8 cellular contexts compared by ENCODE assay signal in the genomic region with DNA sequence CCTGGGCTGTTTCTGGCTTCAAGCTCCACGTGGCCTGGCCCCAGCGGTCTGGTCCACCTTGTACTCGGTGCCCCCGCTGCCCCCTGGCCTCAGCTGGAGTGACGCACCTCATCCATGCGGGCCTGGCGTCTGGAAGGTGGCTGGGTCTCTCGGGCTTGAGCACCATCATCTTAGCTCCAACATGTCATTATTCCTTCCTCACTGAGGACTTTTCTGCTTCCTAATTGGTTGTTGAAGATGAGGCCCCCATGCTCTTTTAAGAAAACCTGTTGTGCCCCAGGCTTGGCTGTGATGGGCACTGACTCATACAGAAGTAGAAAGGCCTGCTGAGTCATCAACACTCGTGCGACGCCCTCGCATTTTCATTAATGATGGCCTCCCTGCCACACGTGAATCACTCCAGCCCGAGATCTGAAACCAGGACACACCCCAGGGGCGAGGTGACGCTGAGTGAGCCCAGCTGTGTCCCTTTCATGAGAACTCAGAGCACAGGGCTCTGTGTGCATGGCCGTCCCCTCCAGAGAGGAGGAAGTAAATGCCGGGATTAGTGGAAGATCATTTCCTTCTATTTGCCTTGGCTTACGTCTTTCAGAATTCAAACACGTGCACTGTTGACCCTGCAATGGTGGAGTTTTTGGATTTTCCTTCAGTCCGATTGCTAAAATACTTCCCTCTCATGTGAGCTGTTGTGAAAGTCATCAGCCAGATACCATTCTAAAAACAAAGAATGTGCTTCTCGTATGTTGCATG. TPM values are rescaled to one million over a fixed set of nuclear protein-coding genes. Genes with fewer than 3 reads are reported as not detected.
DNase-seq lines count a peak whose midpoint lies in the region; ATAC-seq, FAIRE-seq and TF ChIP-seq lines count a peak whose summit lies in the region.

No MANE protein-coding gene starts in this region.

- H3K4me3 ChIP-seq in endothelial cell of umbilical vein (replicated peaks in 1 of 3; ENCODE audit: insufficient read depth in 1 of 3, low read depth in 1 of 3, low read length in 3 of 3) (no peak overlapping the region), uterus (no peak overlapping the region)

- H3K4me2 ChIP-seq in endothelial cell of umbilical vein (ENCODE audit: insufficient read depth, low read length): peak overlapping the region; percentile 15

- H3K27me3 Mint-ChIP-seq in IgD-negative memory B cell (peaks cover 64% of the 10 kb centered on the region), osteocyte (ENCODE audit: unreplicated experiment) (peaks cover 63% of the 10 kb centered on the region)

- TF ChIP-seq POLR2A in endothelial cell of umbilical vein (IDR thresholded peaks at IDR 0.05; ENCODE audit: low read depth, low read length) (no peak), uterus (IDR thresholded peaks at IDR 0.05) (no peak)

- no peak overlapping the region for H3K9ac ChIP-seq in endothelial cell of umbilical vein (replicated peaks; ENCODE audit: extremely low read depth, insufficient read depth, low read length)

- no peaks in the 10 kb centered on the region for H3K79me2 ChIP-seq in endothelial cell of umbilical vein (ENCODE audit: control insufficient read depth, insufficient read depth, low read length)

- H3K27ac ChIP-seq in endothelial cell of umbilical vein (ENCODE audit: insufficient read depth, low read depth, low read length): no peak overlapping the region
- peak overlapping the region in 1 of 2 donors; percentile 45 for H3K27ac ChIP-seq in uterus

- FAIRE-seq in endothelial cell of umbilical vein (lab: Jason Lieb, UNC): peak; percentile 69

- H3K36me3 ChIP-seq in endothelial cell of umbilical vein (ENCODE audit: control insufficient read depth in 2 of 2, extremely low read depth in 1 of 2, insufficient read depth in 2 of 2, low read length in 2 of 2): no peaks in the 10 kb centered on the region
- no peaks in the 10 kb centered on the region for H3K36me3 ChIP-seq in uterus

- POLR2A ChIA-PET in endothelial cell of umbilical vein (lab: Charles Lee): no interaction called here

- H3K9me3 Mint-ChIP-seq in IgD-negative memory B cell (peaks cover 0 to 3% (median 0%) of the 10 kb centered on the region in 3 donors), osteocyte (ENCODE audit: unreplicated experiment) (no peaks in the 10 kb centered on the region)

- CTCF ChIA-PET in endothelial cell of umbilical vein (lab: Charles Lee): interaction anchor here (1.3 kb wide), 1 partner anchor 22 kb away, joined by 8 read pairs; no protein-coding TSS in a partner anchor

- no peaks in the 10 kb centered on the region for H3K9me1 ChIP-seq in endothelial cell of umbilical vein (replicated peaks; ENCODE audit: control insufficient read depth, extremely low read depth, insufficient read depth, low read length)

- H3K4me3 Mint-ChIP-seq in IgD-negative memory B cell (peak overlapping the region in 1 of 4 donors; percentile 79), osteocyte (ENCODE audit: unreplicated experiment) (peak overlapping the region; percentile 46)

- peak overlapping the region; percentile 53 for H2AFZ ChIP-seq in endothelial cell of umbilical vein (ENCODE audit: low read depth, low read length)

- H4K20me1 ChIP-seq in endothelial cell of umbilical vein (replicated peaks; ENCODE audit: control insufficient read depth, extremely low read depth, insufficient read depth, low read length): no peaks in the 10 kb centered on the region

- H3K4me1 Mint-ChIP-seq in IgD-negative memory B cell (peaks cover 8 to 19% (median 12%) of the 10 kb centered on the region in 3 donors), osteocyte (ENCODE audit: unreplicated experiment) (peaks cover 9% of the 10 kb centered on the region)

- peak; percentile 87 for ATAC-seq in GM21825 (IDR thresholded peaks at IDR 0.05; ENCODE audit: unreplicated experiment)

- H3K27me3 ChIP-seq in endothelial cell of umbilical vein (ENCODE audit: control insufficient read depth in 2 of 2, insufficient read depth in 2 of 2, low read length in 2 of 2) (peaks cover 27 to 58% of the 10 kb centered on the region in 2 experiments), uterus (no peaks in the 10 kb centered on the region)

- dilution Hi-C loops in endothelial cell of umbilical vein (cut with MboI; ENCODE audit: extremely low pct_ligation_motif_present, low sequenced_read_pairs): no loop called here

- H3K27ac Mint-ChIP-seq in IgD-negative memory B cell (peak overlapping the region in 2 of 3 donors; percentile 12 to 39), osteocyte (ENCODE audit: unreplicated experiment) (peak overlapping the region; percentile 53)

- H3K4me1 ChIP-seq in endothelial cell of umbilical vein (ENCODE audit: control insufficient read depth, extremely low read depth, insufficient read depth, low read length) (peaks cover 2% of the 10 kb centered on the region), uterus (no peaks in the 10 kb centered on the region)

- DNase-seq in GM04503 (ENCODE audit: low read depth) (peak; percentile 68), endothelial cell of umbilical vein (ENCODE audit: low read depth, low spot score) (peak; percentile 73), osteocyte (ENCODE audit: extremely low spot score, unreplicated experiment) (no peak), uterus (peak; percentile 61 to 76), NCI-H2107 (lab: John Stamatoyannopoulos, UW) (no peak)
- peak; percentile 85 for DNase-seq in activated CD4-positive, alpha-beta T cell treated with anti-CD3 and anti-CD28 coated beads for 48 hours

- H3K9me3 ChIP-seq in endothelial cell of umbilical vein (replicated peaks; ENCODE audit: control insufficient read depth, insufficient read depth, low read length): no peaks in the 10 kb centered on the region
- H3K9me3 ChIP-seq in uterus: no peaks in the 10 kb centered on the region

- intact Hi-C loops in endothelial cell of umbilical vein (cut with micrococcal nuclease): no loop called here
- intact Hi-C loops in uterus (cut with DNase I; ENCODE audit: low total_unique reads): no loop called here

- TF ChIP-seq CTCF in endothelial cell of umbilical vein (IDR thresholded peaks at IDR 0.05; ENCODE audit: extremely low read depth in 1 of 2, insufficient read depth in 1 of 2, low read depth in 1 of 2, low read length in 2 of 2) (no peak), osteocyte (IDR thresholded peaks at IDR 0.05) (no peak), uterus (IDR thresholded peaks at IDR 0.05) (no peak)

- BruUV-seq in endothelial cell of umbilical vein (replicated peaks; lab: Mats Ljungman, UMichigan): no TSS peak

- H3K36me3 Mint-ChIP-seq in IgD-negative memory B cell (peaks cover 1% of the 10 kb centered on the region), osteocyte (ENCODE audit: unreplicated experiment) (no peaks in the 10 kb centered on the region)

TF ChIP-seq in endothelial cell of umbilical vein, 7 proteins besides CTCF, POLR2A, EP300 and RAD21:
- no peak for TF ChIP-seq POLR2AphosphoS5 (IDR thresholded peaks at IDR 0.05; ENCODE audit: insufficient read depth, low read depth, low read length)
- no peak for TF ChIP-seq GATA2 (IDR thresholded peaks at IDR 0.05; ENCODE audit: insufficient read depth, insufficient read length, low read depth, low read length)
- TF ChIP-seq MAX (IDR thresholded peaks at IDR 0.05; ENCODE audit: insufficient read depth, insufficient read length): no peak
- TF ChIP-seq FOS (IDR thresholded peaks at IDR 0.05; ENCODE audit: borderline replicate concordance, insufficient read depth, low read length): peak; percentile 87
- no peak for TF ChIP-seq MYC (IDR thresholded peaks at IDR 0.05; ENCODE audit: low read depth, low read length)
- TF ChIP-seq JUN (IDR thresholded peaks at IDR 0.05; ENCODE audit: borderline replicate concordance, insufficient read depth, insufficient read length, low read depth): peak; percentile 36
- no peak for TF ChIP-seq EZH2 (IDR thresholded peaks at IDR 0.05; ENCODE audit: borderline replicate concordance, low read depth, low read length, severe bottlenecking)

RNA-seq across cellular contexts. Expression of gene GJA3, which starts 14.0 kb away (rescaled TPM):
- polyA plus RNA-seq in IgD-negative memory B cell: 0.33 TPM
- not detected in 2 replicates for total RNA-seq in endothelial cell of umbilical vein
- not detected in 2 replicates for polyA plus RNA-seq in endothelial cell of umbilical vein
- not detected in 2 replicates for polyA plus RNA-seq in endothelial cell of umbilical vein (2011; cell fraction: cytosol; rRNA removed)
- not detected in 2 replicates for polyA plus RNA-seq in endothelial cell of umbilical vein (2011; cell fraction: nucleus; rRNA removed)
- polyA plus RNA-seq in endothelial cell of umbilical vein (2012): not detected in 2 replicates
- polyA minus RNA-seq in endothelial cell of umbilical vein: not detected in 2 replicates
- not detected for polyA minus RNA-seq in endothelial cell of umbilical vein (2011; cell fraction: cytosol; rRNA and poly(A)+ RNA removed)
- polyA minus RNA-seq in endothelial cell of umbilical vein (2011; cell fraction: nucleus; rRNA and poly(A)+ RNA removed): not detected in 2 replicates
- not detected in 2 replicates for total RNA-seq in osteocyte
- total RNA-seq in uterus: under 1 TPM in 2 of 4 donors, not detected in 2; 0.07 to 0.37 TPM

RNA-seq across cellular contexts. Expression of gene GJB2, which starts 17.9 kb away (rescaled TPM):
- polyA plus RNA-seq in IgD-negative memory B cell (not detected), endothelial cell of umbilical vein (not detected in 2 replicates)
- total RNA-seq in endothelial cell of umbilical vein (not detected in 2 replicates), osteocyte (0.27 TPM in 1 of 2 replicates, not detected in the other), uterus (1 to 10 TPM in 2 of 4 donors, not detected in 2; 1.2 to 2.5 TPM)
- not detected in 2 replicates for polyA plus RNA-seq in endothelial cell of umbilical vein (2011; cell fraction: cytosol; rRNA removed)
- not detected in 2 replicates for polyA plus RNA-seq in endothelial cell of umbilical vein (2011; cell fraction: nucleus; rRNA removed)
- polyA plus RNA-seq in endothelial cell of umbilical vein (2012): not detected in 2 replicates
- not detected in 2 replicates for polyA minus RNA-seq in endothelial cell of umbilical vein
- not detected for polyA minus RNA-seq in endothelial cell of umbilical vein (2011; cell fraction: cytosol; rRNA and poly(A)+ RNA removed)
- polyA minus RNA-seq in endothelial cell of umbilical vein (2011; cell fraction: nucleus; rRNA and poly(A)+ RNA removed): not detected in 2 replicates

RNA-seq across cellular contexts. Expression of gene GJB6, which starts 57.3 kb away (rescaled TPM):
- polyA plus RNA-seq in IgD-negative memory B cell: not detected
- total RNA-seq in endothelial cell of umbilical vein: not detected in 2 replicates
- not detected in 2 replicates for polyA plus RNA-seq in endothelial cell of umbilical vein
- polyA plus RNA-seq in endothelial cell of umbilical vein (2011; cell fraction: cytosol; rRNA removed): not detected in 2 replicates
- polyA plus RNA-seq in endothelial cell of umbilical vein (2011; cell fraction: nucleus; rRNA removed): not detected in 2 replicates
- not detected in 2 replicates for polyA plus RNA-seq in endothelial cell of umbilical vein (2012)
- not detected in 2 replicates for polyA minus RNA-seq in endothelial cell of umbilical vein
- polyA minus RNA-seq in endothelial cell of umbilical vein (2011; cell fraction: cytosol; rRNA and poly(A)+ RNA removed): not detected
- not detected in 2 replicates for polyA minus RNA-seq in endothelial cell of umbilical vein (2011; cell fraction: nucleus; rRNA and poly(A)+ RNA removed)
- not detected in 2 replicates for total RNA-seq in osteocyte
- total RNA-seq in uterus: under 1 TPM in 1 of 4 donors, not detected in 3; 0.41 TPM

Comparison
In these comparisons a context has a peak if more than half of its experiments do, and no peak if none do; other contexts are left out.
1. DNase-seq: peak in GM04503 (single experiment), activated CD4-positive, alpha-beta T cell treated with anti-CD3 and anti-CD28 coated beads for 48 hours (single experiment), endothelial cell of umbilical vein (single experiment) and uterus (2 of 2); none in osteocyte (single experiment) and NCI-H2107 (single experiment).